Comparison of ENCODE assay signal across 8 cellular contexts in genomic region chr1:229507502-229507901, GRCh38. TPM values are rescaled to one million over a fixed set of nuclear protein-coding genes. Genes with fewer than 3 reads are reported as not detected.
DNase-seq lines count a peak whose midpoint lies in the region; ATAC-seq and TF ChIP-seq lines count a peak whose summit lies in the region.

No MANE protein-coding gene starts in this region.

- H3K27me3 ChIP-seq in esophagus muscularis mucosa = no peaks in the 10 kb centered on the region

- H4K20me1 ChIP-seq in OCI-LY7 (ENCODE audit: insufficient read depth, low read length) = peaks cover 5% of the 10 kb centered on the region; the same call in 1 of the 2 replicates

- ATAC-seq in GM21717 (IDR thresholded peaks at IDR 0.05; ENCODE audit: unreplicated experiment) = no peak

- H3K9me3 Mint-ChIP-seq in T-helper 2 cell treated with Interferon-gamma antibody and Interleukin-4, amounts not matched to agents 5 μg/mL and 100 μg/mL, for 36 hours = no peaks in the 10 kb centered on the region

- TF ChIP-seq CTCF in OCI-LY7 (conservative IDR thresholded peaks at IDR 0.05; ENCODE audit: low read length) (no peak), esophagus muscularis mucosa (IDR thresholded peaks at IDR 0.05) (no peak), retinal pigment epithelial cell (conservative IDR thresholded peaks at IDR 0.05; ENCODE audit: low read depth, low read length) (no peak)

- H3K4me3 Mint-ChIP-seq in T-helper 2 cell treated with Interferon-gamma antibody and Interleukin-4, amounts not matched to agents 5 μg/mL and 100 μg/mL, for 36 hours = peak overlapping the region; percentile 91

- peak overlapping the region; percentile 94 for H3K4me2 ChIP-seq in OCI-LY7 (ENCODE audit: low read length)

- no peak for TF ChIP-seq EP300 in esophagus muscularis mucosa (IDR thresholded peaks at IDR 0.05)

- peaks cover 24% of the 10 kb centered on the region for H3K4me1 ChIP-seq in OCI-LY7 (ENCODE audit: insufficient read depth, low read length, poor library complexity, severe bottlenecking)
- H3K4me1 ChIP-seq in esophagus muscularis mucosa = peaks cover 11 to 30% (median 25%) of the 10 kb centered on the region in 4 donors

- CTCF ChIA-PET in OCI-LY7 (lab: Charles Lee; ENCODE audit: unreplicated experiment) = interaction anchor here (1.4 to 1.5 kb wide), 2 partner anchors 15 to 26 kb away, joined by 3 read pairs; no protein-coding TSS in a partner anchor

- H3K4me3 ChIP-seq in OCI-LY7 (ENCODE audit: low read depth, low read length, poor library complexity, severe bottlenecking) (peak overlapping the region; percentile 93), esophagus muscularis mucosa (peak overlapping the region; percentile 78 to 95 (median 91)), retinal pigment epithelial cell (ENCODE audit: low read length) (peak overlapping the region; percentile 97)

- peak overlapping the region; percentile 98 for H2AFZ ChIP-seq in OCI-LY7 (ENCODE audit: low read length)

- TSS peak; percentile 66 for BruUV-seq in OCI-LY7 (replicated peaks; lab: Mats Ljungman, UMichigan)

- DNase-seq in T-helper 2 cell treated with Interferon-gamma antibody and Interleukin-4, amounts not matched to agents 5 μg/mL and 100 μg/mL, for 36 hours (ENCODE audit: low spot score) = no peak
- DNase-seq in T-helper 2 cell = no peak
- no peak for DNase-seq in OCI-LY7 (ENCODE audit: low spot score)
- no peak for DNase-seq in esophagus muscularis mucosa (ENCODE audit: extremely low spot score)
- no peak for DNase-seq in retinal pigment epithelial cell (ENCODE audit: low read depth)
- no peak for DNase-seq in kidney tubule cell (ENCODE audit: low spot score)
- no peak for DNase-seq in activated CD4-positive, alpha-beta T cell treated with anti-CD3 and anti-CD28 coated beads, Interleukin-2, amount 50 U/mL, for 48 hours

- WGBS in esophagus muscularis mucosa = 7% methylated on average over 5 of the region's 5 CpGs

- TF ChIP-seq POLR2A in esophagus muscularis mucosa (IDR thresholded peaks at IDR 0.05; ENCODE audit: low read depth) = no peak

- peaks cover 21% of the 10 kb centered on the region for H3K4me1 Mint-ChIP-seq in T-helper 2 cell treated with Interferon-gamma antibody and Interleukin-4, amounts not matched to agents 5 μg/mL and 100 μg/mL, for 36 hours (ENCODE audit: low read depth)

- H3K27ac ChIP-seq in OCI-LY7 (ENCODE audit: low read depth, low read length, poor library complexity, severe bottlenecking) = peak overlapping the region; percentile 69
- H3K27ac ChIP-seq in esophagus muscularis mucosa (replicated peaks in 1 of 4) = peak overlapping the region; percentile 94 to 97 (median 96)

- H3K36me3 ChIP-seq in OCI-LY7 (ENCODE audit: insufficient read depth, low read length) (peaks cover 35% of the 10 kb centered on the region), esophagus muscularis mucosa (peaks cover 0 to 20% (median 16%) of the 10 kb centered on the region in 4 donors)

- peaks cover 30% of the 10 kb centered on the region for H3K79me2 ChIP-seq in OCI-LY7 (ENCODE audit: insufficient read depth, low read depth, low read length)

- H3K27ac Mint-ChIP-seq in T-helper 2 cell treated with Interferon-gamma antibody and Interleukin-4, amounts not matched to agents 5 μg/mL and 100 μg/mL, for 36 hours = peak overlapping the region; percentile 96

- intact Hi-C loops in OCI-LY7 (cut with micrococcal nuclease; ENCODE audit: unreplicated experiment) (loop anchor here (5.0 kb wide), 1 partner anchor 165 kb away; the partner anchor contains the start of gene CCSAP), esophagus muscularis mucosa (cut with DNase I) (no loop called here)

- H3K9me3 ChIP-seq in OCI-LY7 (ENCODE audit: low read length) (no peaks in the 10 kb centered on the region), esophagus muscularis mucosa (no peaks in the 10 kb centered on the region)

- H3K27me3 Mint-ChIP-seq in T-helper 2 cell treated with Interferon-gamma antibody and Interleukin-4, amounts not matched to agents 5 μg/mL and 100 μg/mL, for 36 hours (ENCODE audit: low read depth) = peaks cover 3% of the 10 kb centered on the region

- POLR2A ChIA-PET in OCI-LY7 (lab: Charles Lee) = interaction anchor here (0.5 to 2.3 kb wide), 8 partner anchors 11 to 250 kb away, joined by 3 to 12 read pairs (median 4); no protein-coding TSS in a partner anchor

- peaks cover 13% of the 10 kb centered on the region for H3K36me3 Mint-ChIP-seq in T-helper 2 cell treated with Interferon-gamma antibody and Interleukin-4, amounts not matched to agents 5 μg/mL and 100 μg/mL, for 36 hours (ENCODE audit: low read depth)

- H3K9me2 ChIP-seq in OCI-LY7 (ENCODE audit: insufficient read depth, low read length) = no peaks in the 10 kb centered on the region

RNA-seq across cellular contexts. Expression of gene NUP133, which starts 0.6 kb away (rescaled TPM):
- 33.0 and 33.3 TPM in 2 replicates for total RNA-seq in OCI-LY7 (2014; rRNA removed; shearing (Covaris generic))
- 50.4 and 53.2 TPM in 2 replicates for total RNA-seq in OCI-LY7 (2022)
- total RNA-seq in esophagus muscularis mucosa = 10 to 100 TPM; 23.1 to 37.0 (median 24.3) TPM

RNA-seq across cellular contexts. Expression of gene ABCB10, which starts 51.0 kb away (rescaled TPM):
- total RNA-seq in OCI-LY7 (2014; rRNA removed; shearing (Covaris generic)) = 14.1 and 16.4 TPM in 2 replicates
- 25.4 and 27.2 TPM in 2 replicates for total RNA-seq in OCI-LY7 (2022)
- 10 to 100 TPM; 14.1 to 28.7 (median 21.3) TPM for total RNA-seq in esophagus muscularis mucosa
